Comparison of ENCODE assay signal across 20 cellular contexts in genomic region chr7:28954936-28955335, GRCh38. TPM values are rescaled to one million over a fixed set of nuclear protein-coding genes. Genes with fewer than 3 reads are reported as not detected.
DNase-seq lines count a peak whose midpoint lies in the region; ATAC-seq and TF ChIP-seq lines count a peak whose summit lies in the region.
"Had no signal": no experiment of that assay in that cellular context is flagged by ENCODE, and none has a peak within 500 bp of the region (broad histone marks: within the 10 kb centered on the region; RNA-seq: fewer than 3 reads in every experiment).

No MANE protein-coding gene starts in this region.

- no peaks in the 10 kb centered on the region for H3K9me3 Mint-ChIP-seq in type B pancreatic cell
- H3K9me3 Mint-ChIP-seq: activated naive CD8-positive, alpha-beta T cell treated with anti-CD3 and anti-CD28 coated beads, Interleukin-2, amount 50 U/mL, for 24 hours; activated T-helper 1 cell treated with anti-CD3 and anti-CD28 coated beads, Interleukin-12 subunit alpha, Interleukin-12 subunit beta, Interleukin-2, Interleukin-4 antibody, amounts not matched to agents 30 ng/mL and 10 ng/mL and 1 ng/mL, durations not matched to agents 14 hours and 24 hours and 36 hours; T-cell had no signal

- WGBS in heart left ventricle, 4 donors, result 65 to 80% (median 68%) methylated on average over 4 of the region's 4 CpGs

- no peak for TF ChIP-seq POLR2A in heart left ventricle (IDR thresholded peaks at IDR 0.05)

- H3K27me3 ChIP-seq in heart left ventricle, result peaks cover 0 to 48% (median 0%) of the 10 kb centered on the region in 9 donors
- H3K27me3 ChIP-seq: thyroid gland had no signal

- peaks cover 6% of the 10 kb centered on the region for H3K36me3 Mint-ChIP-seq in type B pancreatic cell
- H3K36me3 Mint-ChIP-seq: T-cell had no signal

- intact Hi-C loops in heart left ventricle (cut with DNase I), result loop anchor here in 8 of 10 donors (2.0 to 10.0 kb wide), 5 partner anchors 28 to 150 kb away; no protein-coding TSS in a partner anchor
- intact Hi-C loops in Right ventricle myocardium inferior (cut with DNase I), result loop anchor here (5.0 kb wide), 2 partner anchors 62 to 82 kb away; no protein-coding TSS in a partner anchor

- TF ChIP-seq CTCF in heart left ventricle (IDR thresholded peaks at IDR 0.05), result no peak
- no peak for TF ChIP-seq CTCF in type B pancreatic cell (conservative IDR thresholded peaks at IDR 0.05)

- H3K4me3 ChIP-seq in heart left ventricle, result peak overlapping the region in 9 of 12 donors; percentile 60 to 73 (median 64)

- no peaks in the 10 kb centered on the region for H3K9me3 ChIP-seq in heart left ventricle
- H3K9me3 ChIP-seq: thyroid gland had no signal

- peaks cover 5 to 54% (median 40%) of the 10 kb centered on the region in 12 donors for H3K4me1 ChIP-seq in heart left ventricle

- peaks cover 39% of the 10 kb centered on the region for H3K27me3 Mint-ChIP-seq in type B pancreatic cell

- ATAC-seq in heart left ventricle (no peak), Right ventricle myocardium inferior (no peak), HG03045 (IDR thresholded peaks at IDR 0.05; ENCODE audit: unreplicated experiment) (no peak)
- ATAC-seq: activated naive CD8-positive, alpha-beta T cell treated with anti-CD3 and anti-CD28 coated beads, Interleukin-2, amount 50 U/mL, for 24 hours; T-cell had no signal

- H3K27ac Mint-ChIP-seq in type B pancreatic cell, result peak overlapping the region; percentile 53
- H3K27ac Mint-ChIP-seq: activated naive CD8-positive, alpha-beta T cell treated with anti-CD3 and anti-CD28 coated beads, Interleukin-2, amount 50 U/mL, for 24 hours; activated T-helper 1 cell treated with anti-CD3 and anti-CD28 coated beads, Interleukin-12 subunit alpha, Interleukin-12 subunit beta, Interleukin-2, Interleukin-4 antibody, amounts not matched to agents 30 ng/mL and 10 ng/mL and 1 ng/mL, durations not matched to agents 14 hours and 24 hours and 36 hours; T-cell had no signal

- peaks cover 36% of the 10 kb centered on the region for H3K4me1 Mint-ChIP-seq in type B pancreatic cell (ENCODE audit: unreplicated experiment)

- no peaks in the 10 kb centered on the region for H3K36me3 ChIP-seq in heart left ventricle
- H3K36me3 ChIP-seq: thyroid gland had no signal

- H3K27ac ChIP-seq in heart left ventricle (peak overlapping the region in 4 of 12 donors; percentile 14 to 72 (median 65)), caudate nucleus (ENCODE audit: low read depth, low read length) (peak overlapping the region; percentile 73)
- H3K27ac ChIP-seq: C4-2B, HL-60 had no signal

- no peak for DNase-seq in heart left ventricle
- no peak for DNase-seq in Right ventricle myocardium inferior (ENCODE audit: missing footprints)
- peak in 2 of 61 donors; percentile 3 to 30 for DNase-seq in caudate nucleus (lab: John Stamatoyannopoulos, UW)
- DNase-seq in midbrain (lab: John Stamatoyannopoulos, UW), result peak; percentile 17
- DNase-seq in type B pancreatic cell (ENCODE audit: extremely low spot score, unreplicated experiment), result no peak
- no peak for DNase-seq in NCI-H1092 (lab: John Stamatoyannopoulos, UW)
- no peak for DNase-seq in kidney glomerular epithelial cell (lab: John Stamatoyannopoulos, UW)
- DNase-seq: activated naive CD8-positive, alpha-beta T cell treated with anti-CD3 and anti-CD28 coated beads, Interleukin-2, amount 50 U/mL, for 24 hours; DND-41; foreskin fibroblast; KBM-7; NCI-H1105 treated with DMSO at 0.1 percent for 48 hours; NK-92 treated with Interleukin-12 subunit alpha and Interleukin-12 subunit beta, amount 100 ng/mL, for 24 hours; T-cell; thyroid gland had no signal

- peak overlapping the region; percentile 78 for H3K4me3 Mint-ChIP-seq in type B pancreatic cell
- H3K4me3 Mint-ChIP-seq: activated naive CD8-positive, alpha-beta T cell treated with anti-CD3 and anti-CD28 coated beads, Interleukin-2, amount 50 U/mL, for 24 hours; activated T-helper 1 cell treated with anti-CD3 and anti-CD28 coated beads, Interleukin-12 subunit alpha, Interleukin-12 subunit beta, Interleukin-2, Interleukin-4 antibody, amounts not matched to agents 30 ng/mL and 10 ng/mL and 1 ng/mL, durations not matched to agents 14 hours and 24 hours and 36 hours had no signal

RNA-seq across cellular contexts. Expression of gene TRIL, which starts 3.2 kb away (rescaled TPM):
- total RNA-seq in heart left ventricle, result 1 to 10 TPM; 1.5 to 7.0 (median 3.2) TPM
- polyA plus RNA-seq in heart left ventricle, result 1 to 10 TPM in 1 of 2 donors, under 1 TPM in 1; 0.53 to 1.8 TPM
- total RNA-seq in Right ventricle myocardium inferior, result 2.3 TPM
- total RNA-seq in type B pancreatic cell (ENCODE audit: low replicate concordance), result 3.9 and 42.9 TPM in 2 replicates
- total RNA-seq: A172, T-cell had no signal
